In the genomic region with DNA sequence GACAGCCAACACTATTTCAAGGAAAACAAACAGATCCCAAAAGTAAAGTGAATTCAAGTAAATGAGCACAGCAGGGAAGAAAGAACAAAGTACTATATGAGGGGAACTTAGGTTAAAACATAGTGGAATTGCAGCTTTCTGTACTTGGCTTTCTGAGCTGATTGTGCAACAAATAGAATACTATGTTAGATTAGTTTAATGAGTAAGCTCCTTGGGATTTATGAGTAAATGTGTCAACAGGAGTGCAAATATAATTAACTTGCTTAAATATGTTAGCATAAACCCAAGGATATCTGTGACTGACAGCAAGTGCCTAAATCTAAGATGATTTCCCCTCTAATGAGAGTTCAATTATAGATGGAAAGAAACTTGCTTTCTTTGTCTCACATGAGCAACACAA, we compare ENCODE assay signal across 17 cellular contexts.
DNase-seq lines count a peak whose midpoint lies in the region; ATAC-seq, FAIRE-seq and TF ChIP-seq lines count a peak whose summit lies in the region.
"Had no signal": no experiment of that assay in that cellular context is flagged by ENCODE, and none has a peak within 500 bp of the region (broad histone marks: within the 10 kb centered on the region; RNA-seq: fewer than 3 reads in every experiment).

No MANE protein-coding gene starts in this region.

- FAIRE-seq in D721Med (lab: Jason Lieb, UNC): peak; percentile 46
- FAIRE-seq: A549 had no signal

- H3K27me3 Mint-ChIP-seq in neural progenitor cell (ENCODE audit: insufficient read depth, low read depth): no peaks in the 10 kb centered on the region

- no peak overlapping the region for H3K9ac ChIP-seq in neural progenitor cell
- H3K9ac ChIP-seq: SK-N-SH had no signal

- ATAC-seq in GM18498 (IDR thresholded peaks at IDR 0.05; ENCODE audit: unreplicated experiment): no peak
- no peak for ATAC-seq in stimulated activated naive CD8-positive, alpha-beta T cell treated with anti-CD3 and anti-CD28 coated beads, Interleukin-15, Interleukin-2, amounts not matched to agents 100 U/mL and 50 U/mL, for 24 hours
- ATAC-seq: A549 had no signal

- H3K9me3 Mint-ChIP-seq in neural progenitor cell: peaks cover 22% of the 10 kb centered on the region

- H3K36me3 Mint-ChIP-seq in neural progenitor cell: no peaks in the 10 kb centered on the region

- no peaks in the 10 kb centered on the region for H3K9me3 ChIP-seq in neural progenitor cell (ENCODE audit: low read depth)
- H3K9me3 ChIP-seq: A549, Peyer's patch, SK-N-SH had no signal

- H3K4me3 ChIP-seq in choroid plexus epithelial cell (ENCODE audit: low read depth, low read length) (no peak overlapping the region), neural progenitor cell (no peak overlapping the region)
- H3K4me3 ChIP-seq: A549, Peyer's patch had no signal

- H3K36me3 ChIP-seq in neural progenitor cell: no peaks in the 10 kb centered on the region
- H3K36me3 ChIP-seq: Peyer's patch had no signal

- no peak for DNase-seq in D721Med (ENCODE audit: insufficient read length, low spot score)
- DNase-seq in NCI-H69 (lab: John Stamatoyannopoulos, UW): peak; percentile 95
- peak; percentile 13 for DNase-seq in choroid plexus epithelial cell (ENCODE audit: low read depth)
- DNase-seq in neural progenitor cell (ENCODE audit: low spot score): peak; percentile 6
- no peak for DNase-seq in NOMO-1 treated with dmso at 0.1 percent for 144 hours (lab: John Stamatoyannopoulos, UW; ENCODE audit: unreplicated experiment)
- DNase-seq in DMS153 treated with DMSO at 0.1 percent for 48 hours (lab: John Stamatoyannopoulos, UW; ENCODE audit: unreplicated experiment): no peak
- no peak for DNase-seq in stimulated activated naive CD8-positive, alpha-beta T cell treated with anti-CD3 and anti-CD28 coated beads, Interleukin-15, Interleukin-2, amounts not matched to agents 100 U/mL and 50 U/mL, for 24 hours
- DNase-seq: EL, H7, Kasumi-1, NCI-H187 treated with DMSO at 0.1 percent for 48 hours, NCI-H510A, Peyer's patch, Right ventricle myocardium superior, SK-N-SH had no signal

- H3K4me2 ChIP-seq in neural progenitor cell: no peak overlapping the region
- H3K4me2 ChIP-seq: A549, SK-N-SH had no signal

- H3K27me3 ChIP-seq in neural progenitor cell: no peaks in the 10 kb centered on the region
- H3K27me3 ChIP-seq: Peyer's patch had no signal

- no peak overlapping the region for H3K27ac Mint-ChIP-seq in neural progenitor cell

- H3K79me2 ChIP-seq in neural progenitor cell (ENCODE audit: low read depth): no peaks in the 10 kb centered on the region

- no peaks in the 10 kb centered on the region for H4K20me1 ChIP-seq in neural progenitor cell (ENCODE audit: low read depth)

- no peak overlapping the region for H3K4me3 Mint-ChIP-seq in neural progenitor cell

- peaks cover 3% of the 10 kb centered on the region for H3F3A ChIP-seq in neural progenitor cell (ENCODE audit: low read depth)

- no peak overlapping the region for H2AFZ ChIP-seq in neural progenitor cell (replicated peaks)

- no peak for TF ChIP-seq CTCF in D721Med (IDR thresholded peaks at IDR 0.05; ENCODE audit: insufficient read depth, missing control alignments)
- TF ChIP-seq CTCF in choroid plexus epithelial cell (conservative IDR thresholded peaks at IDR 0.05; ENCODE audit: low read depth, low read length): no peak
- no peak for TF ChIP-seq CTCF in neural progenitor cell (IDR thresholded peaks at IDR 0.05)

- H3K27ac ChIP-seq in neural progenitor cell: no peak overlapping the region
- H3K27ac ChIP-seq: A549, Peyer's patch had no signal

- no peaks in the 10 kb centered on the region for H3K4me1 Mint-ChIP-seq in neural progenitor cell

- no peaks in the 10 kb centered on the region for H3K4me1 ChIP-seq in neural progenitor cell
- H3K4me1 ChIP-seq: A549, Peyer's patch had no signal

Comparison
In these comparisons a context has a peak if more than half of its experiments do, and no peak if none do; other contexts are left out.
1. DNase-seq: peak in NCI-H69 (single experiment), choroid plexus epithelial cell (single experiment) and neural progenitor cell (single experiment); none in D721Med (single experiment), NOMO-1 treated with dmso at 0.1 percent for 144 hours (single experiment), DMS153 treated with DMSO at 0.1 percent for 48 hours (single experiment) and stimulated activated naive CD8-positive, alpha-beta T cell treated with anti-CD3 and anti-CD28 coated beads, Interleukin-15, Interleukin-2, amounts not matched to agents 100 U/mL and 50 U/mL, for 24 hours (single experiment).